7 cellular contexts compared by ENCODE assay signal in the genomic region with DNA sequence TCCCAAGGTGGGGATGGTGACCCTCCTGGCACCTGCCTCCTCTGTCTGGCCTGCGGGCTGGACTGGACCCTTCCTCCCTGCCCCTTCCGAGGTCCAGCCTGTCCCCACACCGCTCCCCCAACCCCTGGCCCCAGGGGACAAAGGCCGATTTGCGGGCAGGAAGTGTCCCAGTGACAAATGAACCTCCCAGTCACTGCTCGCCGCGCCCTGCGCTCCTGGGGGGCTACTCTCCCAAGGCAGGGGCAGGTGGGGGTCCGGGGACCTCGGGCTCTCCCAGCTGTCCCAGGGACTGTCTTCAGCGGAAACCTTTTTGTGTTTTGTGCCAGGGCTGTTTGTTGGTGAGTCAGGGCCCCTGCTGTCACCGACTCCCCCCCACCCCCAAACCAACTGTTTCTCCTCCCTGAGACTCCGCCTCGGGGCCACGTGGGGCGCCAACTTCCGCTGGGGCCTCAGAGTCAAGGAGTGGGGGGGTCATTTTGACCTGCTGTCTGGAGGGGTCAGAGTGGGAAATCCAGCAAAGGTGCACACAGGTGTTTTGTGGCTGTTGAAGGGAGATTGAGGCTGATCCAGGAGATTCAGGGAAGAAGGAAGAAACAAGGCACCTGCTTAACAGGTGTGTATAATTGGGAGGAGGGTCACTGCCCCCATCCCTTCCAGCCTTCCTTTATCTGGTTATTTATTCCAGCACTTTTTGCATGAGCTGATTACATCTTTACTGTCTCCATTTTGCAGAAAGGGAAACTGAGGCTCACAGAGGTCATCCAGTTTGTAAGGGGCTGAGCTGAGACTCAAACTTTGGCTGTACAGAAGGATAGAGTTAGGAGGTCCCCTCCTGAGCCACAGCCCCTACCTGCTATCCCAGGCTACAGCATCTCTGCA. TPM values are rescaled to one million over a fixed set of nuclear protein-coding genes. Genes with fewer than 3 reads are reported as not detected.
DNase-seq lines count a peak whose midpoint lies in the region; ATAC-seq, FAIRE-seq and TF ChIP-seq lines count a peak whose summit lies in the region.

No MANE protein-coding gene starts in this region.

- H3K27me3 ChIP-seq in WERI-Rb-1 (ENCODE audit: insufficient read depth, low read depth, severe bottlenecking): no peaks in the 10 kb centered on the region
- H3K27me3 ChIP-seq in breast epithelium: no peaks in the 10 kb centered on the region

- TF ChIP-seq POLR2A in breast epithelium (IDR thresholded peaks at IDR 0.05): no peak

- intact Hi-C loops in breast epithelium (cut with DNase I; ENCODE audit: low total_unique reads): loop anchor here (1.0 kb wide), 1 partner anchor 41 kb away; no protein-coding TSS in a partner anchor
- intact Hi-C loops in left colon (cut with DNase I, micrococcal nuclease): no loop called here

- peak overlapping the region; percentile 31 for H3K27ac ChIP-seq in WERI-Rb-1
- peak overlapping the region; percentile 90 to 94 for H3K27ac ChIP-seq in breast epithelium

- in situ Hi-C loops in KBM-7 (cut with MboI; ENCODE audit: low pct_unique_long_range_greater_than_20kb, low sequenced_read_pairs): no loop called here

- H3K4me1 ChIP-seq in breast epithelium: no peaks in the 10 kb centered on the region

- H3K4me3 ChIP-seq in WERI-Rb-1 (ENCODE audit: low read depth, low read length) (peak overlapping the region; percentile 85), breast epithelium (peak overlapping the region; percentile 77 to 93 (median 91))

- no peaks in the 10 kb centered on the region for H3K36me3 ChIP-seq in WERI-Rb-1
- no peaks in the 10 kb centered on the region for H3K36me3 ChIP-seq in breast epithelium

- TF ChIP-seq CTCF in WERI-Rb-1 (IDR thresholded peaks at IDR 0.05; ENCODE audit: low read depth, low read length) (no peak), breast epithelium (IDR thresholded peaks at IDR 0.05) (no peak), D721Med (IDR thresholded peaks at IDR 0.05; ENCODE audit: insufficient read depth, missing control alignments) (no peak)

- DNase-seq in KBM-7 (peak; percentile 71), WERI-Rb-1 (peak; percentile 72), breast epithelium (ENCODE audit: low spot score in 2 of 2) (peak; percentile 41 to 57), left colon (peak; percentile 77 to 80), D721Med (ENCODE audit: insufficient read length, low spot score) (no peak)
- DNase-seq in stimulated activated CD4-positive, alpha-beta T cell treated with anti-CD3 and anti-CD28 coated beads, Interleukin-2, amount 100 ng/mL, for 48 hours: peak; percentile 54 to 63

- H3K9me3 ChIP-seq in WERI-Rb-1 (ENCODE audit: severe bottlenecking) (no peaks in the 10 kb centered on the region), breast epithelium (no peaks in the 10 kb centered on the region)

- ATAC-seq in GM18867 (IDR thresholded peaks at IDR 0.05; ENCODE audit: unreplicated experiment): peak; percentile 66
- peak; percentile 79 for ATAC-seq in left colon

- no peak for FAIRE-seq in D721Med (lab: Jason Lieb, UNC)

RNA-seq across cellular contexts. Expression of gene PGPEP1, which starts 0.8 kb away (rescaled TPM):
- total RNA-seq in breast epithelium (10 to 100 TPM; 22.5 to 29.2 (median 25.9) TPM), left colon (100 to 1,000 TPM; 105 to 109 TPM)

RNA-seq across cellular contexts. Expression of gene LSM4, which starts 18.4 kb away (rescaled TPM):
- total RNA-seq in breast epithelium (100 to 1,000 TPM in 2 of 3 donors, 10 to 100 TPM in 1; 83.0 to 122 (median 120) TPM), left colon (100 to 1,000 TPM; 106 to 148 TPM)

RNA-seq across cellular contexts. Expression of gene GDF15, which starts 44.7 kb away (rescaled TPM):
- total RNA-seq in breast epithelium (10 to 100 TPM in 1 of 3 donors, 1 to 10 TPM in 2; 2.7 to 60.3 (median 9.2) TPM), left colon (10 to 100 TPM; 32.2 to 87.6 TPM)

RNA-seq across cellular contexts. Expression of gene LRRC25, which starts 56.2 kb away (rescaled TPM):
- total RNA-seq in breast epithelium (10 to 100 TPM in 1 of 3 donors, 1 to 10 TPM in 2; 3.9 to 27.2 (median 7.2) TPM), left colon (1 to 10 TPM in 1 of 2 donors, under 1 TPM in 1; 0.79 to 5.1 TPM)

RNA-seq across cellular contexts. Expression of gene JUND, which starts 59.8 kb away (rescaled TPM):
- total RNA-seq in breast epithelium: 100 to 1,000 TPM; 325 to 833 (median 602) TPM
- total RNA-seq in left colon: 100 to 1,000 TPM; 361 to 374 TPM
